In genomic region chr19:44752816-44753618, GRCh38 we compare ENCODE assay signal across 1 cellular context.
TF ChIP-seq lines count a peak whose summit lies in the region.

No MANE protein-coding gene starts in this region.

TF ChIP-seq in IMR-90, 13 proteins besides CTCF, POLR2A, EP300 and RAD21:
- no peak for TF ChIP-seq NFE2L2 (IDR thresholded peaks at IDR 0.05; ENCODE audit: low read depth, low read length)
- TF ChIP-seq MAFK (IDR thresholded peaks at IDR 0.05; ENCODE audit: low read depth, low read length): no peak
- 0 out of 2 replicates have a peak, but pooled peaks have one; percentile 3 for TF ChIP-seq USF2 (IDR thresholded peaks at IDR 0.05; ENCODE audit: low read depth, low read length)
- TF ChIP-seq MXI1 (IDR thresholded peaks at IDR 0.05; ENCODE audit: borderline replicate concordance, low read depth, low read length): peak; percentile 48; the same call in 1 of the 2 replicates
- TF ChIP-seq ELK1 (IDR thresholded peaks at IDR 0.05; ENCODE audit: borderline replicate concordance, low read depth, low read length): no peak
- peak; percentile 93 for TF ChIP-seq RCOR1 (IDR thresholded peaks at IDR 0.05; ENCODE audit: insufficient replicate concordance, low read length)
- peak; percentile 47; the same call in 1 of the 2 replicates for TF ChIP-seq CHD1 (IDR thresholded peaks at IDR 0.05; ENCODE audit: low read depth, low read length)
- TF ChIP-seq BHLHE40 (IDR thresholded peaks at IDR 0.05; ENCODE audit: low read depth, low read length): peak; percentile 60; the same call in 1 of the 2 replicates
- peak; percentile 47 for TF ChIP-seq FOS (IDR thresholded peaks at IDR 0.05; ENCODE audit: low read depth, low read length)
- TF ChIP-seq MAZ (IDR thresholded peaks at IDR 0.05; ENCODE audit: borderline replicate concordance, low read depth, low read length): peak; percentile 99
- no peak for TF ChIP-seq CEBPB (IDR thresholded peaks at IDR 0.05; ENCODE audit: low read depth, low read length)
- 0 out of 2 replicates have a peak, but pooled peaks have one; percentile 2 for TF ChIP-seq SMC3 (IDR thresholded peaks at IDR 0.05; ENCODE audit: low read depth, low read length)
- TF ChIP-seq RFX5 (IDR thresholded peaks at IDR 0.05; ENCODE audit: low read depth, low read length): no peak
TF ChIP-seq in IMR-90: peak in this region for 8.
